In genomic region chr5:158819840-158820620, GRCh38 we compare ENCODE assay signal across 8 cellular contexts.
DNase-seq lines count a peak whose midpoint lies in the region; ATAC-seq lines count a peak whose summit lies in the region.

No MANE protein-coding gene starts in this region.

- intact Hi-C loops in right cardiac atrium (cut with DNase I): no loop called here

- no peak overlapping the region for H3K4me3 ChIP-seq in right cardiac atrium (ENCODE audit: low read length)
- no peak overlapping the region for H3K4me3 ChIP-seq in effector memory CD4-positive, alpha-beta T cell (ENCODE audit: insufficient read depth, low read depth, low read length, poor library complexity, severe bottlenecking)

- DNase-seq in A172 (ENCODE audit: low spot score): peak; percentile 40
- no peak for DNase-seq in activated naive CD8-positive, alpha-beta T cell treated with anti-CD3 and anti-CD28 coated beads, Interleukin-2, amount 50 U/mL, for 24 hours
- DNase-seq in cerebellum (ENCODE audit: low spot score): no peak
- no peak for DNase-seq in right cardiac atrium
- no peak for DNase-seq in effector memory CD4-positive, alpha-beta T cell
- no peak for DNase-seq in NCI-H1417 (lab: John Stamatoyannopoulos, UW)

- ATAC-seq in GM19035 (IDR thresholded peaks at IDR 0.05; ENCODE audit: unreplicated experiment) (peak; percentile 67), HG03135 (IDR thresholded peaks at IDR 0.05; ENCODE audit: unreplicated experiment) (peak; percentile 72), right cardiac atrium (no peak)
- peak; percentile 97 for ATAC-seq in activated naive CD8-positive, alpha-beta T cell treated with anti-CD3 and anti-CD28 coated beads, Interleukin-2, amount 50 U/mL, for 24 hours

- peak overlapping the region; percentile 6 for H3K4me3 Mint-ChIP-seq in activated naive CD8-positive, alpha-beta T cell treated with anti-CD3 and anti-CD28 coated beads, Interleukin-2, amount 50 U/mL, for 24 hours

- 94% methylated on average over 10 of the region's 10 CpGs for WGBS in right cardiac atrium

- H3K36me3 ChIP-seq in effector memory CD4-positive, alpha-beta T cell (ENCODE audit: control insufficient read depth, insufficient read depth, low read length): no peaks in the 10 kb centered on the region

- no peaks in the 10 kb centered on the region for H3K27me3 Mint-ChIP-seq in activated naive CD8-positive, alpha-beta T cell treated with anti-CD3 and anti-CD28 coated beads, Interleukin-2, amount 50 U/mL, for 24 hours

- peaks cover 8% of the 10 kb centered on the region for H3K9me3 Mint-ChIP-seq in activated naive CD8-positive, alpha-beta T cell treated with anti-CD3 and anti-CD28 coated beads, Interleukin-2, amount 50 U/mL, for 24 hours

- peak overlapping the region; percentile 58 for H3K27ac Mint-ChIP-seq in activated naive CD8-positive, alpha-beta T cell treated with anti-CD3 and anti-CD28 coated beads, Interleukin-2, amount 50 U/mL, for 24 hours

- H3K4me1 ChIP-seq in right cardiac atrium (ENCODE audit: control insufficient read depth, insufficient read depth, low read length): no peaks in the 10 kb centered on the region
- no peaks in the 10 kb centered on the region for H3K4me1 ChIP-seq in effector memory CD4-positive, alpha-beta T cell (ENCODE audit: control insufficient read depth, insufficient read depth, low read length, poor library complexity, severe bottlenecking)

- no peak overlapping the region for H3K27ac ChIP-seq in right cardiac atrium (ENCODE audit: low read length)
- H3K27ac ChIP-seq in effector memory CD4-positive, alpha-beta T cell (ENCODE audit: insufficient read depth, low read length, poor library complexity, severe bottlenecking): no peak overlapping the region

- H3K36me3 Mint-ChIP-seq in activated naive CD8-positive, alpha-beta T cell treated with anti-CD3 and anti-CD28 coated beads, Interleukin-2, amount 50 U/mL, for 24 hours (ENCODE audit: low read depth): peaks cover 1% of the 10 kb centered on the region

- H3K4me1 Mint-ChIP-seq in activated naive CD8-positive, alpha-beta T cell treated with anti-CD3 and anti-CD28 coated beads, Interleukin-2, amount 50 U/mL, for 24 hours: peaks cover 62% of the 10 kb centered on the region

- no peaks in the 10 kb centered on the region for H3K27me3 ChIP-seq in right cardiac atrium (ENCODE audit: control insufficient read depth, insufficient read depth)
- H3K27me3 ChIP-seq in effector memory CD4-positive, alpha-beta T cell (replicated peaks; ENCODE audit: control insufficient read depth, insufficient read depth, low read length, poor library complexity, severe bottlenecking): no peaks in the 10 kb centered on the region

- no peaks in the 10 kb centered on the region for H3K9me3 ChIP-seq in right cardiac atrium (ENCODE audit: control insufficient read depth, low read length)
- H3K9me3 ChIP-seq in effector memory CD4-positive, alpha-beta T cell (ENCODE audit: control insufficient read depth, low read length): no peaks in the 10 kb centered on the region

Comparison
In these comparisons a context has a peak if more than half of its experiments do, and no peak if none do; other contexts are left out.
1. ATAC-seq: peak in GM19035 (single experiment), HG03135 (single experiment) and activated naive CD8-positive, alpha-beta T cell treated with anti-CD3 and anti-CD28 coated beads, Interleukin-2, amount 50 U/mL, for 24 hours (single experiment); none in right cardiac atrium (0 of 2).